Comparison of ENCODE assay signal across 20 cellular contexts in genomic region chr2:15840173-15840572, GRCh38.
DNase-seq lines count a peak whose midpoint lies in the region; ATAC-seq and TF ChIP-seq lines count a peak whose summit lies in the region.
"Had no signal": no experiment of that assay in that cellular context is flagged by ENCODE, and none has a peak within 500 bp of the region (broad histone marks: within the 10 kb centered on the region; RNA-seq: fewer than 3 reads in every experiment).

No MANE protein-coding gene starts in this region.

- DNase-seq in PC-9 (peak in 1 of 2 experiments; percentile 40), type B pancreatic cell (ENCODE audit: extremely low spot score, unreplicated experiment) (peak; percentile 22), smooth muscle cell (lab: John Stamatoyannopoulos, UW; ENCODE audit: unreplicated experiment) (no peak), GDM1 (lab: John Stamatoyannopoulos, UW) (no peak)
- DNase-seq: AML-193, Caco-2, DMS79 treated with DMSO at 0.1 percent for 48 hours, GF-D8, NCI-H1105 treated with DMSO at 0.1 percent for 48 hours, NCI-H187, NCI-H2171, NCI-H510A, NCI-H82 had no signal

- BruUV-seq in PC-9 (replicated peaks; lab: Mats Ljungman, UMichigan), result no TSS peak

- intact Hi-C loops in PC-9 (cut with micrococcal nuclease; ENCODE audit: unreplicated experiment), result no loop called here

- ATAC-seq in esophagus mucosa, result peak; percentile 89
- ATAC-seq in HG03439 (IDR thresholded peaks at IDR 0.05; ENCODE audit: unreplicated experiment), result no peak
- ATAC-seq: GM23338, HepG2 had no signal

- no peaks in the 10 kb centered on the region for H3K27me3 Mint-ChIP-seq in type B pancreatic cell

- H3K9me3 Mint-ChIP-seq in type B pancreatic cell, result peaks cover 4% of the 10 kb centered on the region

- peaks cover 27% of the 10 kb centered on the region for H3K4me1 Mint-ChIP-seq in type B pancreatic cell (ENCODE audit: unreplicated experiment)

- H3K27ac ChIP-seq in HEK293 (ENCODE audit: extremely low read depth, low read depth, low read length) (no peak overlapping the region), PC-9 (no peak overlapping the region), smooth muscle cell (ENCODE audit: low read depth) (no peak overlapping the region)
- H3K27ac ChIP-seq: KMS-11, SJSA1 had no signal

- H3K36me3 Mint-ChIP-seq in type B pancreatic cell, result no peaks in the 10 kb centered on the region

- no peak for TF ChIP-seq CTCF in HEK293 (tag by site-specific recombination; IDR thresholded peaks at IDR 0.05)
- no peak for TF ChIP-seq CTCF in PC-9 (conservative IDR thresholded peaks at IDR 0.05)
- no peak for TF ChIP-seq CTCF in type B pancreatic cell (conservative IDR thresholded peaks at IDR 0.05)
- no peak for TF ChIP-seq CTCF in smooth muscle cell (IDR thresholded peaks at IDR 0.05; ENCODE audit: borderline replicate concordance, insufficient read depth, poor library complexity, severe bottlenecking)

- H4K20me1 ChIP-seq in PC-9 (ENCODE audit: insufficient read depth) (no peaks in the 10 kb centered on the region), smooth muscle cell (ENCODE audit: low read depth) (no peaks in the 10 kb centered on the region)

- H3K4me2 ChIP-seq in PC-9, result peak overlapping the region; percentile 8; the same call in 1 of the 2 replicates
- H3K4me2 ChIP-seq in smooth muscle cell, result no peak overlapping the region
- H3K4me2 ChIP-seq: GM23338, KMS-11 had no signal

- no peaks in the 10 kb centered on the region for H3K4me1 ChIP-seq in HEK293 (ENCODE audit: control insufficient read depth, insufficient read depth, low read length)
- H3K4me1 ChIP-seq in PC-9 (replicated peaks; ENCODE audit: insufficient read depth), result peaks cover 11% of the 10 kb centered on the region; the same call in 1 of the 2 replicates
- H3K4me1 ChIP-seq in smooth muscle cell (ENCODE audit: low read depth), result no peaks in the 10 kb centered on the region
- H3K4me1 ChIP-seq: SJSA1 had no signal

- no peak overlapping the region for H3K27ac Mint-ChIP-seq in type B pancreatic cell
- H3K27ac Mint-ChIP-seq: GM23338 had no signal

- H3K36me3 ChIP-seq in HEK293 (ENCODE audit: control insufficient read depth in 2 of 2, insufficient read depth in 1 of 2, low read length in 2 of 2) (no peaks in the 10 kb centered on the region), PC-9 (ENCODE audit: low read depth) (no peaks in the 10 kb centered on the region), smooth muscle cell (ENCODE audit: low read depth) (no peaks in the 10 kb centered on the region)
- H3K36me3 ChIP-seq: SJSA1 had no signal

- no peaks in the 10 kb centered on the region for H3K79me2 ChIP-seq in PC-9 (ENCODE audit: low read depth)
- H3K79me2 ChIP-seq in smooth muscle cell (ENCODE audit: low read depth), result no peaks in the 10 kb centered on the region

- H3F3A ChIP-seq in PC-9 (ENCODE audit: insufficient read depth, low read depth) (no peaks in the 10 kb centered on the region), smooth muscle cell (ENCODE audit: low read depth) (no peaks in the 10 kb centered on the region)

- H3K9me3 ChIP-seq in HEK293 (ENCODE audit: control insufficient read depth, insufficient read depth, low read depth, low read length) (no peaks in the 10 kb centered on the region), PC-9 (ENCODE audit: insufficient read depth, low read depth) (no peaks in the 10 kb centered on the region), smooth muscle cell (replicated peaks; ENCODE audit: low read depth) (no peaks in the 10 kb centered on the region)
- H3K9me3 ChIP-seq: Caco-2, SJSA1 had no signal

- WGBS in smooth muscle cell (ENCODE audit: low lambda C conversion rate), result 71% methylated on average over 4 of the region's 4 CpGs

- H3K9ac ChIP-seq in smooth muscle cell (ENCODE audit: low read depth), result no peak overlapping the region
- H3K9ac ChIP-seq: KMS-11 had no signal

- H3K27me3 ChIP-seq in PC-9 (ENCODE audit: insufficient read depth, low read depth) (0 out of 2 replicates have a peak, but pooled peaks cover 5% of the 10 kb centered on the region), smooth muscle cell (ENCODE audit: low read depth) (no peaks in the 10 kb centered on the region)
- H3K27me3 ChIP-seq: SJSA1 had no signal

- H2AFZ ChIP-seq in PC-9 (no peak overlapping the region), smooth muscle cell (ENCODE audit: low read depth) (no peak overlapping the region)
- H2AFZ ChIP-seq: GM23338 had no signal

- no peak overlapping the region for H3K4me3 ChIP-seq in HEK293 (ENCODE audit: low read depth, low read length)
- no peak overlapping the region for H3K4me3 ChIP-seq in PC-9
- H3K4me3 ChIP-seq in smooth muscle cell, result no peak overlapping the region
- H3K4me3 ChIP-seq: GM23338, SJSA1 had no signal

- H3K4me3 Mint-ChIP-seq in type B pancreatic cell, result no peak overlapping the region
- H3K4me3 Mint-ChIP-seq: GM23338 had no signal

- CTCF ChIA-PET in HEK293 (lab: Yijun Ruan, JAX) (interaction anchor here (0.6 to 0.7 kb wide), 3 partner anchors 43 to 202 kb away, joined by 3 to 5 read pairs (median 4); partner anchors contain the start of gene MYCN), PC-9 (lab: Charles Lee) (no interaction called here)

- no peaks in the 10 kb centered on the region for H3K9me2 ChIP-seq in PC-9 (ENCODE audit: insufficient read depth)

- POLR2A ChIA-PET in HEK293 (lab: Yijun Ruan, JAX), result no interaction called here
- POLR2A ChIA-PET in PC-9 (lab: Charles Lee; ENCODE audit: unreplicated experiment), result no interaction called here

TF ChIP-seq in HEK293, 187 proteins besides CTCF, POLR2A, EP300 and RAD21:
- TF ChIP-seq ZNF146 (tag by site-specific recombination; IDR thresholded peaks at IDR 0.05), result no peak
- no peak for TF ChIP-seq ZNF837 (tag by site-specific recombination; IDR thresholded peaks at IDR 0.05)
- no peak for TF ChIP-seq ZNF24 (tag by site-specific recombination; IDR thresholded peaks at IDR 0.05)
- TF ChIP-seq MZF1 (tag by site-specific recombination; IDR thresholded peaks at IDR 0.05; ENCODE audit: borderline replicate concordance), result no peak
- no peak for TF ChIP-seq SCRT1 (tag by site-specific recombination; IDR thresholded peaks at IDR 0.05; ENCODE audit: borderline replicate concordance)
- TF ChIP-seq ZNF664 (tag by site-specific recombination; IDR thresholded peaks at IDR 0.05), result no peak
- 0 out of 2 replicates have a peak, but pooled peaks have one; percentile 17 for TF ChIP-seq SCRT2 (tag by site-specific recombination; IDR thresholded peaks at IDR 0.05)
- TF ChIP-seq REPIN1 (tag by site-specific recombination; IDR thresholded peaks at IDR 0.05; ENCODE audit: low read depth), result no peak
- 0 out of 2 replicates have a peak, but pooled peaks have one; percentile 19 for TF ChIP-seq PRDM10 (tag by site-specific recombination; IDR thresholded peaks at IDR 0.05)
